In the genomic region with DNA sequence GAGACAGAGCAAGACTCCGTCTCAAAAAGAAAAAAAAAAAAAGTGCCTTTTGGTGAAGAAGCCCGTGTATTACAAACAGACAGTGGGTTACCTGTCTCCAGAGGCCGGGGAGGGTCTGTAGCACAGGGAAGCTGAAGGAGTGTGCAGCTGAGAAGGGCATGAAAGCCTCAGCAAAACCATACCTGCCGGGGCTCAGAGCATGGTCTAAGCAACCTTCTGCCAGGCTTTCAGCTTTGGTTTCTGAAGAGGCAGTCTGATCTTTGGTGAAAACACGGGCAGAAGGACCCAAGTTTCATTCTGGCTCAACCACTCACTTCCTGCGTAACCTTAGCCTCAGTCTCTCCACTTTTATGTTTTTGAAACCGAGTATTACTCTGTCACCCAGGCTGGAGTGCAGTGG, we compare ENCODE assay signal across 1 cellular context.
TF ChIP-seq lines count a peak whose summit lies in the region.

No MANE protein-coding gene starts in this region.

TF ChIP-seq in IMR-90, 13 proteins besides CTCF, POLR2A, EP300 and RAD21:
- TF ChIP-seq SMC3 (IDR thresholded peaks at IDR 0.05; ENCODE audit: low read depth, low read length) = no peak
